30 cellular contexts compared by ENCODE assay signal in the genomic region with DNA sequence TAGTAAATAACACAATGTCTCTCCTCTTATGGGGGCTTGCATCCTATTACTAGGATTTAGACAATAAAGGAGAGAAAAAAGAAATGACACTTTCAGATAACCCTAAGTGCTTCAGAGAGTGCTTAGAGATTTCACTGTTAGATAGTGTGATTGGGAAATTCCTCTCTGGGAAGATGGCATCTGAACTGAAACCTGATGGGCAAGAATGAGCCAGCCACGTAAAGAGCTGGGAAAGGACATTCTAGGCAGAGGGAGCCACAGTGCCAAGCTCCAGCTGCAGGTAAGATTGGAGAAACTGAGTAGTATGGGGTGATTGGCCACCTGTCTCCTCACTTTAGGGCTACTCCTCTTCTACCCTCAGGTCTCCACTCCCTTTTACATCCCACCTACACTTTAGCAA. TPM values are rescaled to one million over a fixed set of nuclear protein-coding genes. Genes with fewer than 3 reads are reported as not detected.
"Had no signal": no experiment of that assay in that cellular context is flagged by ENCODE, and none has a peak within 500 bp of the region (broad histone marks: within the 10 kb centered on the region; RNA-seq: fewer than 3 reads in every experiment).

No MANE protein-coding gene starts in this region.

- H3K27me3 Mint-ChIP-seq: progenitor cell of endocrine pancreas, type B pancreatic cell had no signal

- H3K9me3 ChIP-seq: ovary, psoas muscle, spleen, thoracic aorta, thyroid gland, tibial nerve, upper lobe of right lung, uterus had no signal

- H3K9me3 Mint-ChIP-seq: naive thymus-derived CD4-positive, alpha-beta T cell; natural killer cell; nephron; neural progenitor cell; stimulated activated memory B cell treated with anti-CD40 and anti-IgM and Interleukin-4, amounts not matched to agents 10 μg/mL and 1 μg/mL and 100 μg/mL, for 72 hours; stimulated activated naive CD8-positive, alpha-beta T cell treated with anti-CD3 and anti-CD28 coated beads, Interleukin-15, amount 100 ng/mL, for 72 hours; type B pancreatic cell had no signal

- H3K27ac Mint-ChIP-seq: naive thymus-derived CD4-positive, alpha-beta T cell; natural killer cell; nephron; neural progenitor cell; progenitor cell of endocrine pancreas; stimulated activated memory B cell treated with anti-CD40 and anti-IgM and Interleukin-4, amounts not matched to agents 10 μg/mL and 1 μg/mL and 100 μg/mL, for 72 hours; stimulated activated naive CD8-positive, alpha-beta T cell treated with anti-CD3 and anti-CD28 coated beads, Interleukin-15, amount 100 ng/mL, for 72 hours; type B pancreatic cell had no signal

- H3K9ac ChIP-seq: neural progenitor cell, parathyroid adenoma had no signal

- H3K4me3 ChIP-seq: neural progenitor cell, ovary, psoas muscle, skin epidermis, smooth muscle cell, spleen, thoracic aorta, thyroid gland, tibial nerve, upper lobe of right lung, uterus had no signal

- H3K36me3 Mint-ChIP-seq: naive thymus-derived CD4-positive, alpha-beta T cell; natural killer cell; stimulated activated memory B cell treated with anti-CD40 and anti-IgM and Interleukin-4, amounts not matched to agents 10 μg/mL and 1 μg/mL and 100 μg/mL, for 72 hours had no signal

- H3K27ac ChIP-seq: neural progenitor cell, ovary, parathyroid adenoma, psoas muscle, skin epidermis, spleen, thoracic aorta, thyroid gland, tibial nerve, upper lobe of right lung, uterus had no signal

- H3K36me3 ChIP-seq: ovary, spleen, thoracic aorta, thyroid gland, uterus had no signal

- H2AFZ ChIP-seq: neural progenitor cell, parathyroid adenoma had no signal

- H3K4me1 Mint-ChIP-seq: natural killer cell; nephron; neural progenitor cell; stimulated activated memory B cell treated with anti-CD40 and anti-IgM and Interleukin-4, amounts not matched to agents 10 μg/mL and 1 μg/mL and 100 μg/mL, for 72 hours had no signal

- H3K4me1 ChIP-seq: neural progenitor cell, parathyroid adenoma, psoas muscle, spleen, thyroid gland, upper lobe of right lung, uterus had no signal

- ATAC-seq: naive thymus-derived CD4-positive, alpha-beta T cell; natural killer cell; psoas muscle; right cardiac atrium; sciatic nerve; stimulated activated memory B cell treated with anti-CD40 and anti-IgM and Interleukin-4, amounts not matched to agents 10 μg/mL and 1 μg/mL and 100 μg/mL, for 72 hours; stimulated activated naive CD8-positive, alpha-beta T cell treated with anti-CD3 and anti-CD28 coated beads, Interleukin-15, amount 100 ng/mL, for 72 hours; stimulated activated naive CD8-positive, alpha-beta T cell treated with anti-CD3 and anti-CD28 coated beads, Interleukin-15, Interleukin-2, amounts not matched to agents 100 U/mL and 50 U/mL, for 24 hours; upper lobe of right lung had no signal

- H3K4me3 Mint-ChIP-seq: naive thymus-derived CD4-positive, alpha-beta T cell; natural killer cell; nephron; neural progenitor cell; stimulated activated memory B cell treated with anti-CD40 and anti-IgM and Interleukin-4, amounts not matched to agents 10 μg/mL and 1 μg/mL and 100 μg/mL, for 72 hours; stimulated activated naive CD8-positive, alpha-beta T cell treated with anti-CD3 and anti-CD28 coated beads, Interleukin-15, amount 100 ng/mL, for 72 hours; type B pancreatic cell had no signal

- H3K27me3 ChIP-seq: neural progenitor cell, ovary, spleen, thyroid gland, tibial nerve, upper lobe of right lung, uterus had no signal

- H3K4me2 ChIP-seq: neural progenitor cell, smooth muscle cell had no signal

- H3K79me2 ChIP-seq: parathyroid adenoma had no signal

- DNase-seq: naive thymus-derived CD4-positive, alpha-beta T cell; natural killer cell; occipital lobe; ovary; posterior cingulate gyrus; psoas muscle; right cardiac atrium; spleen; stimulated activated CD4-positive, alpha-beta T cell treated with anti-CD3 and anti-CD28 coated beads, Interleukin-12 subunit alpha, Interleukin-12 subunit beta, amount 100 ng/mL, for 4 hours; stimulated activated CD4-positive, alpha-beta T cell treated with anti-CD3 and anti-CD28 coated beads, Interleukin-1b, Interleukin-23, amount 100 ng/mL, for 48 hours; stimulated activated CD4-positive, alpha-beta T cell treated with anti-CD3 and anti-CD28 coated beads, Interleukin-4, amount 100 ng/mL, for 1 hour; stimulated activated CD4-positive, alpha-beta T cell treated with anti-CD3 and anti-CD28 coated beads, Interleukin-4, amount 100 ng/mL, for 4 hours; stimulated activated CD8-positive, alpha-beta memory T cell treated with anti-CD3 and anti-CD28 coated beads, Interleukin-4, amount 100 ng/mL, for 48 hours; stimulated activated naive CD4-positive, alpha-beta T cell; stimulated activated naive CD8-positive, alpha-beta T cell treated with anti-CD3 and anti-CD28 coated beads, Interleukin-15, amount 100 ng/mL, for 72 hours; stimulated activated naive CD8-positive, alpha-beta T cell treated with anti-CD3 and anti-CD28 coated beads, Interleukin-15, Interleukin-2, amounts not matched to agents 100 U/mL and 50 U/mL, for 24 hours; thyroid gland; upper lobe of right lung; uterus had no signal

RNA-seq across cellular contexts. Expression of gene CDO1, which starts 14.5 kb away (rescaled TPM):
- total RNA-seq: natural killer cell had no signal
- polyA plus RNA-seq: naive thymus-derived CD4-positive, alpha-beta T cell had no signal
